In genomic region chr1:160192234-160192633, GRCh38 we compare ENCODE assay signal across 1 cellular context.
TF ChIP-seq lines count a peak whose summit lies in the region.

No MANE protein-coding gene starts in this region.

TF ChIP-seq in GM23338, 12 proteins besides CTCF, POLR2A, EP300 and RAD21 (continued from another document):
- no peak for TF ChIP-seq REST (IDR thresholded peaks at IDR 0.05; ENCODE audit: unreplicated experiment)
- TF ChIP-seq ZNF462 (CRISPR knock-in tag; IDR thresholded peaks at IDR 0.05), result no peak
TF ChIP-seq in GM23338: peak in this region for 0.
